In genomic region chr7:155653773-155654172, GRCh38 we compare ENCODE assay signal across 11 cellular contexts. TPM values are rescaled to one million over a fixed set of nuclear protein-coding genes. Genes with fewer than 3 reads are reported as not detected.
DNase-seq lines count a peak whose midpoint lies in the region; ATAC-seq, FAIRE-seq and TF ChIP-seq lines count a peak whose summit lies in the region.
"Had no signal": no experiment of that assay in that cellular context is flagged by ENCODE, and none has a peak within 500 bp of the region (broad histone marks: within the 10 kb centered on the region; RNA-seq: fewer than 3 reads in every experiment).

No MANE protein-coding gene starts in this region.

- no peaks in the 10 kb centered on the region for H3K9me3 ChIP-seq in pancreas

- TF ChIP-seq CTCF in RWPE1 (conservative IDR thresholded peaks at IDR 0.05; ENCODE audit: low read depth): no peak
- TF ChIP-seq CTCF in pancreas (IDR thresholded peaks at IDR 0.05): no peak

- H3K27ac ChIP-seq in RWPE1 (peak overlapping the region; percentile 56), pancreas (no peak overlapping the region)

- no peak overlapping the region for H3K4me3 ChIP-seq in pancreas

- no peak for FAIRE-seq in pancreas (lab: Jason Lieb, UNC)
- FAIRE-seq: H1 had no signal

- intact Hi-C loops in pancreas (cut with DNase I) (no loop called here), posterior vena cava (cut with DNase I) (no loop called here)

- peak; percentile 33 to 66 (median 48) for ATAC-seq in pancreas

- H3K36me3 ChIP-seq in pancreas: no peaks in the 10 kb centered on the region

- no peaks in the 10 kb centered on the region for H3K27me3 ChIP-seq in pancreas

- DNase-seq in GM04504 (ENCODE audit: low read depth) (peak; percentile 44), RWPE1 (ENCODE audit: low spot score) (no peak), fibroblast of gingiva (ENCODE audit: low read depth) (peak; percentile 80), pancreas (no peak), amniotic stem cell (lab: John Stamatoyannopoulos, UW) (no peak), posterior vena cava (ENCODE audit: low spot score) (no peak)
- no peak for DNase-seq in stimulated activated CD4-positive, alpha-beta T cell treated with anti-CD3 and anti-CD28 coated beads, Interleukin-12 subunit alpha, Interleukin-12 subunit beta, amount 100 ng/mL, for 4 hours
- DNase-seq: activated CD4-positive, alpha-beta memory T cell treated with anti-CD3 and anti-CD28 coated beads for 36 hours; NCI-H1694; RPMI8226 had no signal

- H3K4me1 ChIP-seq in pancreas: peaks cover 23 to 43% (median 40%) of the 10 kb centered on the region in 3 donors

- CTCF ChIA-PET in RWPE1 (lab: Yijun Ruan, JAX): no interaction called here

- POLR2A ChIA-PET in RWPE1 (lab: Yijun Ruan, JAX; ENCODE audit: low non-redundant PET): no interaction called here

- WGBS in pancreas, 2 donors: 49 to 51% methylated on average over 2 of the region's 2 CpGs

RNA-seq across cellular contexts. Expression of gene RBM33, which starts 9.3 kb away (rescaled TPM):
- total RNA-seq in pancreas: 10 to 100 TPM; 31.3 to 40.1 (median 33.7) TPM
- polyA plus RNA-seq in pancreas: 10 to 100 TPM; 14.6 to 32.4 TPM
- 10 to 100 TPM; 48.8 to 49.6 TPM for total RNA-seq in posterior vena cava

Comparison
In these comparisons a context has a peak if more than half of its experiments do, and no peak if none do; other contexts are left out.
1. DNase-seq: peak in GM04504 (single experiment) and fibroblast of gingiva (single experiment); none in RWPE1 (single experiment), pancreas (0 of 6), amniotic stem cell (single experiment), posterior vena cava (single experiment) and stimulated activated CD4-positive, alpha-beta T cell treated with anti-CD3 and anti-CD28 coated beads, Interleukin-12 subunit alpha, Interleukin-12 subunit beta, amount 100 ng/mL, for 4 hours (single experiment).